Comparison of ENCODE assay signal across 7 cellular contexts in genomic region chr2:162566666-162567065, GRCh38.
"Had no signal": no experiment of that assay in that cellular context is flagged by ENCODE, and none has a peak within 500 bp of the region (broad histone marks: within the 10 kb centered on the region; RNA-seq: fewer than 3 reads in every experiment).

No MANE protein-coding gene starts in this region.

- H3K4me3 ChIP-seq: K562 had no signal

- H3K27ac ChIP-seq: HL-60, KMS-11 had no signal

- DNase-seq: IMR-90, KBM-7, KG1 had no signal

- FAIRE-seq: HTR-8/SVneo, K562 had no signal

- ATAC-seq: K562 had no signal

- H3K9ac ChIP-seq: KMS-11 had no signal

- H3K4me2 ChIP-seq: KMS-11 had no signal
